In the genomic region with DNA sequence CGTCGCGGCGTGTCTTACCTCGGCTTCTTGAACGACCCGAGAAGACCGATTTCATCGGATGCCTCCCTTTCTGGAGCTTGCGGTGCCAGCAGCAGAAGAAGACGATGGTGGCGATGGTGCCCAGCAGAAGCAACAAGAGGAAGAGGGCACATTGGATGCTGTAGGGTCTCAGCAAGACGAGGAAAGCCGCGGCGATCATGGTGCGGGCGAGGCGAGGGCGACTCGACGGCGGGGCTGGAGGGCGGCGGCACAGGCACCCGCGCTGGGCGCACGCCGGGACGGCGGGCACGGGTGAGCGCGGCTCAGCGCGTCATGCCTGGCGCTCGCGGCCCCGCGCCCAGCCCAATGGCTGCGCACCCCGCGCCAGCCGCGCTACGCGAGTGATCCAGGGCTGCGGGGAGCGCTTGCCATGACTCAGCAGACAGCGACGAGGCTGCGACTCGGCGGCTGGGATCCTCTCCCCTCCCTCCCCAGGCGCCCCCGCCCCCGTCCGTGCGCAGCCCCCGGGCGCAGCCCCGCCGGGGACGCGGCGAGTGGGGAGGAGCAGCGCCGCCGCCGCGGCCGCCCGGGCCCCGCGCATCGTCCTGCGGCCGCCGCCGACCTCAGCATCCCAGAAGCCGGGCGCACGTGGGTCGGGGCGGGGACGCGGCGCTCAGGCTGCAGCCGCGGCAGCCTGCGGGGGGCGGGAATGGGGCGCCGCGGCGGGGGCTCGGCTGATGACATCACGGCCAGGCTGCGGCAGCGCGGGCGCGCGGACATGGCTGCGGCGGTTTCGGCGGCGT, we compare ENCODE assay signal across 8 cellular contexts.
DNase-seq lines count a peak whose midpoint lies in the region; ATAC-seq and TF ChIP-seq lines count a peak whose summit lies in the region.

Gene BEND6 (plus strand): TSS at position 719 of the 782 bp plus-strand sequence. CDS start 26,704 bp downstream, outside the sequence.

- H3K4me3 ChIP-seq in HUES6 (ENCODE audit: low read depth, low read length) (peak within 1 kb of the TSS; percentile 97), SU-DHL-6 (ENCODE audit: insufficient read depth, low read length, poor library complexity, severe bottlenecking) (peak within 1 kb of the TSS; percentile 50)

- H3K79me2 ChIP-seq in SU-DHL-6 (ENCODE audit: insufficient read depth, low read length) = no peaks in the 10 kb centered on the region

- no peaks in the 10 kb centered on the region for H3K9me2 ChIP-seq in SU-DHL-6 (replicated peaks; ENCODE audit: insufficient read depth, low read length)

- peaks cover 25% of the 10 kb centered on the region for H3K27me3 ChIP-seq in HUES6 (ENCODE audit: control insufficient read depth, insufficient read depth, low read length)
- H3K27me3 ChIP-seq in SU-DHL-6 (ENCODE audit: low read length) = no peaks in the 10 kb centered on the region

- no peaks in the 10 kb centered on the region for H4K20me1 ChIP-seq in SU-DHL-6 (ENCODE audit: low read depth, low read length)

- H3K4me2 ChIP-seq in SU-DHL-6 (ENCODE audit: low read depth, low read length, poor library complexity, severe bottlenecking) = peak within 1 kb of the TSS; percentile 65

- peak; percentile 44 for ATAC-seq in GM21528 (IDR thresholded peaks at IDR 0.05; ENCODE audit: low FRiP score, unreplicated experiment)

- peaks cover 13% of the 10 kb centered on the region for H3K4me1 ChIP-seq in HUES6 (ENCODE audit: control insufficient read depth, insufficient read depth, low read length)

- 0 out of 2 replicates have a peak, but pooled peaks cover 5% of the 10 kb centered on the region for H3F3A ChIP-seq in SU-DHL-6 (ENCODE audit: insufficient read depth)

- H3K9me3 ChIP-seq in HUES6 (ENCODE audit: control insufficient read depth, insufficient read depth, low read depth, low read length) (no peaks in the 10 kb centered on the region), SU-DHL-6 (ENCODE audit: insufficient read depth, low read length) (no peaks in the 10 kb centered on the region)

- peaks cover 6% of the 10 kb centered on the region; the same call in 1 of the 2 replicates for H3K36me3 ChIP-seq in HUES6 (ENCODE audit: control insufficient read depth, insufficient read depth, low read length)
- H3K36me3 ChIP-seq in SU-DHL-6 (ENCODE audit: low read length) = no peaks in the 10 kb centered on the region

- peak within 1 kb of the TSS; percentile 86 for H2AFZ ChIP-seq in SU-DHL-6 (ENCODE audit: low read depth, low read length, severe bottlenecking)

- H3K27ac ChIP-seq in HUES6 (ENCODE audit: low read depth, low read length) = peak within 1 kb of the TSS; percentile 8; the same call in 1 of the 2 replicates
- H3K27ac ChIP-seq in SU-DHL-6 (ENCODE audit: low read depth, low read length) = peak within 1 kb of the TSS; percentile 6; the same call in 1 of the 2 replicates

- DNase-seq in DMS153 treated with DMSO at 0.1 percent for 48 hours (lab: John Stamatoyannopoulos, UW; ENCODE audit: unreplicated experiment) = peak; percentile 19
- DNase-seq in DMS153 (lab: John Stamatoyannopoulos, UW) = no peak
- DNase-seq in cerebellar cortex (ENCODE audit: low spot score) = peak; percentile 56
- DNase-seq in kidney tubule cell (ENCODE audit: low spot score) = peak; percentile 83
- DNase-seq in stimulated activated CD4-positive, alpha-beta T cell treated with anti-CD3 and anti-CD28 coated beads, Interleukin-15, amount 100 ng/mL, for 24 hours = peak; percentile 61

- TF ChIP-seq CTCF in SU-DHL-6 (IDR thresholded peaks at IDR 0.05; ENCODE audit: insufficient read depth, low read length, poor library complexity, severe bottlenecking) = no peak

- H3K9ac ChIP-seq in HUES6 (ENCODE audit: low read length) (peak within 1 kb of the TSS; percentile 96), SU-DHL-6 (ENCODE audit: low read length) (peak within 1 kb of the TSS; percentile 41)
